In the genomic region with DNA sequence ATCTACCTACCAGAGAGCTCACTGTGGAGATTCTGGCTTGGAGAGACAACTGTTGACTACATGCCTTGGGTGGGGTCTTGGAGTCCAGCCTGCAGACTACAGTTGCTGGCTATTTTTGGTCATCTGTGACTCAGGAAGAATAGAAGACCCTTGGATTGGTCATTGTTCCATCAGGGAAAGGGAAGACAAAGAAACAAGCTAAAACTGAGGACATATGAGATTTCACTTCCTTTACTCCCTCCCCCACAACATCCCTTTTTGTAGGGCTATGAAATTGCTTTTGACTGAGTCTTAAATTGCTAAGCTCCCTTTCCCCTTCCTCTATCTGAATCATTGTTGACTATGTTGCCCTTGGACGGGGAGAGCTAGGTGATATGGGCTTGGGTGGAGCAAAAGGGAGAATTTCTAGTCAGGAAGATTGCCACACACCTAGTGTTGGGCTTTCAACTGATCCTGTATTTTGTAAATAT, we compare ENCODE assay signal across 10 cellular contexts. TPM values are rescaled to one million over a fixed set of nuclear protein-coding genes. Genes with fewer than 3 reads are reported as not detected.
A peak's percentile ranks its signal among the peaks of the same experiment; 100 is the strongest.
DNase-seq lines count a peak whose midpoint lies in the region; ATAC-seq, FAIRE-seq and TF ChIP-seq lines count a peak whose summit lies in the region.
"Had no signal": no experiment of that assay in that cellular context is flagged by ENCODE, and none has a peak within 500 bp of the region (broad histone marks: within the 10 kb centered on the region; RNA-seq: fewer than 3 reads in every experiment).

No MANE protein-coding gene starts in this region.

- no peaks in the 10 kb centered on the region for H4K20me1 ChIP-seq in keratinocyte (ENCODE audit: control insufficient read depth, extremely low read depth, insufficient read depth, low read length)

- H3K4me3 ChIP-seq in keratinocyte (ENCODE audit: control insufficient read depth in 2 of 3, extremely low read depth in 1 of 3, insufficient read depth in 2 of 3, low read depth in 1 of 3, low read length in 3 of 3) (no peak overlapping the region), tibial artery (no peak overlapping the region)

- dilution Hi-C loops in keratinocyte (cut with MboI; ENCODE audit: extremely low pct_ligation_motif_present, low sequenced_read_pairs) = no loop called here

- TF ChIP-seq CTCF in keratinocyte (optimal IDR thresholded peaks at IDR 0.05 in 1 of 3, IDR thresholded peaks at IDR 0.05 in 1 of 3, conservative IDR thresholded peaks at IDR 0.05 in 1 of 3; ENCODE audit: extremely low read depth in 1 of 3, insufficient read depth in 2 of 3, low read length in 3 of 3) = no peak
- no peak for TF ChIP-seq CTCF in tibial artery (IDR thresholded peaks at IDR 0.05)

- H3K27ac ChIP-seq in keratinocyte (ENCODE audit: control insufficient read depth, insufficient read depth, low read length) = peak overlapping the region; percentile 52
- H3K27ac ChIP-seq in tibial artery = peak overlapping the region; percentile 85 to 99

- peaks cover 0 to 1% of the 10 kb centered on the region in 2 experiments for H3K36me3 ChIP-seq in keratinocyte (ENCODE audit: control insufficient read depth in 2 of 2, extremely low read depth in 1 of 2, insufficient read depth in 2 of 2, low read length in 2 of 2)
- H3K36me3 ChIP-seq in tibial artery = no peaks in the 10 kb centered on the region

- H3K27ac Mint-ChIP-seq in activated CD8-positive, alpha-beta memory T cell treated with anti-CD3 and anti-CD28 coated beads, Interleukin-2, amount 10 ng/mL, durations not matched to agents 7 days and 5 days = peak overlapping the region; percentile 64
- H3K27ac Mint-ChIP-seq in activated naive CD4-positive, alpha-beta T cell treated with anti-CD3 and anti-CD28 coated beads, Interleukin-2, amount 50 U/mL, for 72 hours = peak overlapping the region; percentile 69 to 87

- no peaks in the 10 kb centered on the region for H3K27me3 ChIP-seq in keratinocyte (ENCODE audit: control insufficient read depth, extremely low read depth, insufficient read depth, low read length)
- no peaks in the 10 kb centered on the region for H3K27me3 ChIP-seq in tibial artery

- H3K9me3 Mint-ChIP-seq in activated CD8-positive, alpha-beta memory T cell treated with anti-CD3 and anti-CD28 coated beads, Interleukin-2, amount 10 ng/mL, durations not matched to agents 7 days and 5 days (ENCODE audit: low read depth) = no peaks in the 10 kb centered on the region
- H3K9me3 Mint-ChIP-seq in activated naive CD4-positive, alpha-beta T cell treated with anti-CD3 and anti-CD28 coated beads, Interleukin-2, amount 50 U/mL, for 72 hours = no peaks in the 10 kb centered on the region

- intact Hi-C loops in tibial artery (cut with DNase I; ENCODE audit: low total_unique reads) = no loop called here

- H3K4me1 ChIP-seq in keratinocyte (ENCODE audit: control insufficient read depth, extremely low read depth, insufficient read depth, low read length) (peaks cover 25% of the 10 kb centered on the region), tibial artery (peaks cover 0 to 96% (median 27%) of the 10 kb centered on the region in 4 donors)

- no peak overlapping the region for H2AFZ ChIP-seq in keratinocyte (ENCODE audit: control insufficient read depth, low read length)

- H3K4me1 Mint-ChIP-seq in activated CD8-positive, alpha-beta memory T cell treated with anti-CD3 and anti-CD28 coated beads, Interleukin-2, amount 10 ng/mL, durations not matched to agents 7 days and 5 days = peaks cover 81% of the 10 kb centered on the region

- H3K9me1 ChIP-seq in keratinocyte (ENCODE audit: control insufficient read depth, extremely low read depth, insufficient read depth, low read length) = no peaks in the 10 kb centered on the region

- no peak overlapping the region for H3K4me3 Mint-ChIP-seq in activated CD8-positive, alpha-beta memory T cell treated with anti-CD3 and anti-CD28 coated beads, Interleukin-2, amount 10 ng/mL, durations not matched to agents 7 days and 5 days

- peaks cover 82% of the 10 kb centered on the region for H3K79me2 ChIP-seq in keratinocyte (ENCODE audit: control insufficient read depth, insufficient read depth, low read length)

- no peaks in the 10 kb centered on the region for H3K27me3 Mint-ChIP-seq in activated CD8-positive, alpha-beta memory T cell treated with anti-CD3 and anti-CD28 coated beads, Interleukin-2, amount 10 ng/mL, durations not matched to agents 7 days and 5 days

- ATAC-seq in activated CD8-positive, alpha-beta memory T cell treated with anti-CD3 and anti-CD28 coated beads, Interleukin-2, amount 10 ng/mL, durations not matched to agents 7 days and 5 days = no peak
- ATAC-seq in activated naive CD4-positive, alpha-beta T cell treated with anti-CD3 and anti-CD28 coated beads, Interleukin-2, amount 50 U/mL, for 72 hours = peak; percentile 34 to 48
- ATAC-seq in GM18498 (IDR thresholded peaks at IDR 0.05; ENCODE audit: unreplicated experiment) = no peak

- DNase-seq in activated CD8-positive, alpha-beta memory T cell treated with anti-CD3 and anti-CD28 coated beads, Interleukin-2, amount 10 ng/mL, durations not matched to agents 7 days and 5 days = no peak
- DNase-seq in activated CD8-positive, alpha-beta memory T cell treated with anti-CD3 and anti-CD28 coated beads, Interleukin-2, amount 50 U/mL, for 48 hours = no peak
- DNase-seq in activated naive CD4-positive, alpha-beta T cell treated with anti-CD3 and anti-CD28 coated beads, Interleukin-2, amount 50 U/mL, for 72 hours (ENCODE audit: low spot score in 2 of 2) = no peak
- DNase-seq in keratinocyte (ENCODE audit: low read depth, low spot score) (no peak), tibial artery (no peak)
- no peak for DNase-seq in stimulated activated CD4-positive, alpha-beta T cell treated with anti-CD3 and anti-CD28 coated beads, Interleukin-4, amount 100 ng/mL, for 24 hours
- DNase-seq in activated effector memory CD4-positive, alpha-beta T cell treated with anti-CD3 and anti-CD28 coated beads, Interleukin-2, amount 50 U/mL, for 16 hours = no peak
- DNase-seq: central memory CD4-positive, alpha-beta T cell; stimulated activated CD4-positive, alpha-beta T cell treated with anti-CD3 and anti-CD28 coated beads, Interleukin-12 subunit alpha, Interleukin-12 subunit beta, amount 100 ng/mL, for 4 hours had no signal

- CTCF ChIA-PET in activated CD8-positive, alpha-beta memory T cell treated with anti-CD3 and anti-CD28 coated beads, Interleukin-2, amount 10 ng/mL, durations not matched to agents 7 days and 5 days (lab: Charles Lee) = interaction anchor here (1.8 kb wide), 1 partner anchor 9 kb away, joined by 6 read pairs; no protein-coding TSS in a partner anchor

- H3K9ac ChIP-seq in keratinocyte (ENCODE audit: control insufficient read depth, extremely low read depth, insufficient read depth, low read length) = no peak overlapping the region

- FAIRE-seq in keratinocyte (lab: Jason Lieb, UNC) = no peak

- peak overlapping the region; percentile 55 for H3K4me2 ChIP-seq in keratinocyte (ENCODE audit: control insufficient read depth, extremely low read depth, insufficient read depth, low read depth, low read length)

- H3K9me3 ChIP-seq in keratinocyte (ENCODE audit: control insufficient read depth, low read depth, low read length) (no peaks in the 10 kb centered on the region), tibial artery (no peaks in the 10 kb centered on the region)

- H3K36me3 Mint-ChIP-seq in activated CD8-positive, alpha-beta memory T cell treated with anti-CD3 and anti-CD28 coated beads, Interleukin-2, amount 10 ng/mL, durations not matched to agents 7 days and 5 days = peaks cover 51% of the 10 kb centered on the region
- peaks cover 19 to 28% of the 10 kb centered on the region in 2 donors for H3K36me3 Mint-ChIP-seq in activated naive CD4-positive, alpha-beta T cell treated with anti-CD3 and anti-CD28 coated beads, Interleukin-2, amount 50 U/mL, for 72 hours

RNA-seq across cellular contexts. Expression of a gene that starts 11.7 kb away (rescaled TPM):
- 100 to 1,000 TPM; 489 to 610 TPM for total RNA-seq in activated CD8-positive, alpha-beta memory T cell treated with anti-CD3 and anti-CD28 coated beads, Interleukin-2, amount 10 ng/mL, durations not matched to agents 7 days and 5 days
- 100 to 1,000 TPM; 451 to 569 TPM for total RNA-seq in activated naive CD4-positive, alpha-beta T cell treated with anti-CD3 and anti-CD28 coated beads, Interleukin-2, amount 50 U/mL, for 72 hours
- polyA plus RNA-seq in keratinocyte = 392 to 551 TPM (median 421 TPM) in 3 replicates
- polyA plus RNA-seq in keratinocyte (2011; ENCODE audit: low read depth) = 105 TPM
- polyA plus RNA-seq in keratinocyte (2011; cell fraction: cytosol; rRNA removed) = 439 and 498 TPM in 2 replicates
- 606 and 623 TPM in 2 replicates for polyA plus RNA-seq in keratinocyte (2011; cell fraction: nucleus; rRNA removed)
- 110 and 441 TPM in 2 replicates for polyA plus RNA-seq in keratinocyte (2012; ENCODE audit: low replicate concordance)
- 493 to 669 TPM (median 578 TPM) in 3 replicates for polyA minus RNA-seq in keratinocyte
- polyA minus RNA-seq in keratinocyte (2011; cell fraction: cytosol; rRNA and poly(A)+ RNA removed) = 319 TPM
- polyA minus RNA-seq in keratinocyte (2011; cell fraction: nucleus; rRNA and poly(A)+ RNA removed) = 213 and 374 TPM in 2 replicates

Comparison
In these comparisons a context has a peak if more than half of its experiments do, and no peak if none do; other contexts are left out.
1. ATAC-seq: peak in activated naive CD4-positive, alpha-beta T cell treated with anti-CD3 and anti-CD28 coated beads, Interleukin-2, amount 50 U/mL, for 72 hours (2 of 2); none in activated CD8-positive, alpha-beta memory T cell treated with anti-CD3 and anti-CD28 coated beads, Interleukin-2, amount 10 ng/mL, durations not matched to agents 7 days and 5 days (single experiment) and GM18498 (single experiment).